ENCODE assay signal across 8 cellular contexts in the genomic region with DNA sequence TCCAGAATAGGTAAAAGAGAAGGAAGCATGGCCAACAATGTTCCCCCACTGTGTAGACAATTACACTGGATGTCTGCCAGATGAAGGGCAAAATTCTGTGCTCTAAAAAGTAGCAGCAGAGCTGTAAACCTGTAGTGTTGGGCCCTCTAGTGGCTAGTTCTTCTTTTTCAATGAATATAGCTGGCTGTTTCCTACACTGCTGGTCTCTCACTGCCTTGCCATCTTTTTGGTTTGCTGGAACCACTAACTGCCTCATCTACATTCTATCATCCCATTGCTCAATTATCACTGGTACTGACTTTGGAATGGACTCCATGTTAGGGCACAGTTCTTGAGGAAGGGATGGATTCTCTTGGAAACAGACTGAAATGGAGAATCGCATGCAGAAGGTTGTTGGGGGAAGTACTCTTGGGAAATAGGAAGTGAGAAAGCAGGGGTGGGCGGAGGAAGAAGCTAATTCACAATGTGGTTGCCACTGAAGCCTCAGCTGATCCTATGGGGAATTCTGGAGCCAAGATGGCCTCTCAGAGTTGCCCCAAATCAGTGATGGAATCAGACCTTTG. TPM values are rescaled to one million over a fixed set of nuclear protein-coding genes. Genes with fewer than 3 reads are reported as not detected.
DNase-seq lines count a peak whose midpoint lies in the region; ATAC-seq and TF ChIP-seq lines count a peak whose summit lies in the region.

No MANE protein-coding gene starts in this region.

- H3K27ac Mint-ChIP-seq in naive thymus-derived CD8-positive, alpha-beta T cell: no peak overlapping the region

- no peak overlapping the region for H3K4me3 ChIP-seq in epithelial cell of proximal tubule (ENCODE audit: low read depth, low read length)
- no peak overlapping the region for H3K4me3 ChIP-seq in vagina

- H3K9me3 ChIP-seq in vagina: no peaks in the 10 kb centered on the region

- H3K36me3 Mint-ChIP-seq in naive thymus-derived CD8-positive, alpha-beta T cell: no peaks in the 10 kb centered on the region

- TF ChIP-seq POLR2A in vagina (IDR thresholded peaks at IDR 0.05): no peak

- H3K9me3 Mint-ChIP-seq in naive thymus-derived CD8-positive, alpha-beta T cell: no peaks in the 10 kb centered on the region

- no peaks in the 10 kb centered on the region for H3K36me3 ChIP-seq in vagina

- peak; percentile 93 to 98 for ATAC-seq in naive thymus-derived CD8-positive, alpha-beta T cell

- DNase-seq in GM10248 (ENCODE audit: extremely low spot score): peak; percentile 65
- DNase-seq in HPDE6-E6E7 (ENCODE audit: extremely low spot score): peak; percentile 28
- peak; percentile 97 for DNase-seq in NCI-H69 (lab: John Stamatoyannopoulos, UW)
- DNase-seq in activated CD4-positive, alpha-beta T cell treated with anti-CD3 and anti-CD28 coated beads, Interleukin-2, amount 50 U/mL, for 4 hours: peak; percentile 5 to 12
- DNase-seq in epithelial cell of proximal tubule (ENCODE audit: low read depth): no peak
- DNase-seq in naive thymus-derived CD8-positive, alpha-beta T cell: peak in 9 of 10 donors; percentile 15 to 74 (median 56)
- no peak for DNase-seq in vagina (ENCODE audit: extremely low spot score in 2 of 2)

- H3K4me3 Mint-ChIP-seq in naive thymus-derived CD8-positive, alpha-beta T cell: no peak overlapping the region

- intact Hi-C loops in vagina (cut with DNase I): loop anchor here (5.0 kb wide), 2 partner anchors 62 to 192 kb away; no protein-coding TSS in a partner anchor

- peaks cover 7 to 19% (median 11%) of the 10 kb centered on the region in 5 donors for H3K27me3 Mint-ChIP-seq in naive thymus-derived CD8-positive, alpha-beta T cell

- H3K27me3 ChIP-seq in vagina: no peaks in the 10 kb centered on the region

- peaks cover 4% of the 10 kb centered on the region for H3K4me1 ChIP-seq in vagina

- TF ChIP-seq CTCF in 22Rv1 (IDR thresholded peaks at IDR 0.05) (peak; percentile 83), GM10248 (IDR thresholded peaks at IDR 0.05; ENCODE audit: control extremely low read depth, extremely low read depth, low read depth, missing control alignments) (peak; percentile 59), epithelial cell of proximal tubule (conservative IDR thresholded peaks at IDR 0.05; ENCODE audit: low read depth, low read length) (peak; percentile 80), vagina (IDR thresholded peaks at IDR 0.05) (peak; percentile 76 to 84 (median 77))

- POLR2A ChIA-PET in GM10248 (lab: Yijun Ruan, JAX): no interaction called here
- POLR2A ChIA-PET in naive thymus-derived CD8-positive, alpha-beta T cell (lab: Charles Lee): interaction anchor here (0.7 to 1.6 kb wide), 2 partner anchors 44 to 60 kb away, joined by 5 read pairs; partner anchors contain the start of gene LIPT2

- H3K4me1 Mint-ChIP-seq in naive thymus-derived CD8-positive, alpha-beta T cell: peaks cover 2 to 6% (median 3%) of the 10 kb centered on the region in 4 donors

- H3K27ac ChIP-seq in 22Rv1 (no peak overlapping the region), vagina (no peak overlapping the region)

- CTCF ChIA-PET in GM10248 (lab: Yijun Ruan, JAX): interaction anchor here (0.6 to 8.5 kb wide), 41 partner anchors 9 to 691 kb away, joined by 3 to 192 read pairs (median 4); no protein-coding TSS in a partner anchor

RNA-seq across cellular contexts. Expression of gene KCNE3, which starts 17.9 kb away (rescaled TPM):
- 0.98 and 4.9 TPM in 2 replicates for total RNA-seq in epithelial cell of proximal tubule
- not detected for total RNA-seq in naive thymus-derived CD8-positive, alpha-beta T cell
- polyA plus RNA-seq in naive thymus-derived CD8-positive, alpha-beta T cell: not detected
- total RNA-seq in vagina: 5.2 TPM

RNA-seq across cellular contexts. Expression of gene LIPT2, which starts 44.1 kb away (rescaled TPM):
- total RNA-seq in epithelial cell of proximal tubule: 7.1 and 8.8 TPM in 2 replicates
- total RNA-seq in naive thymus-derived CD8-positive, alpha-beta T cell: 10 to 100 TPM; 13.4 to 13.9 TPM
- 10 to 100 TPM; 17.8 to 23.5 (median 19.7) TPM for polyA plus RNA-seq in naive thymus-derived CD8-positive, alpha-beta T cell
- 3.9 TPM for total RNA-seq in vagina

RNA-seq across cellular contexts. Expression of gene PGM2L1, which starts 51.2 kb away (rescaled TPM):
- 10.0 and 10.3 TPM in 2 replicates for total RNA-seq in epithelial cell of proximal tubule
- 10 to 100 TPM; 11.0 to 11.5 TPM for total RNA-seq in naive thymus-derived CD8-positive, alpha-beta T cell
- polyA plus RNA-seq in naive thymus-derived CD8-positive, alpha-beta T cell: 1 to 10 TPM; 2.8 to 2.9 (median 2.9) TPM
- 10.6 TPM for total RNA-seq in vagina

Comparison
In these comparisons a context has a peak if more than half of its experiments do, and no peak if none do; other contexts are left out.
1. DNase-seq: peak in GM10248 (single experiment), HPDE6-E6E7 (single experiment), NCI-H69 (single experiment), activated CD4-positive, alpha-beta T cell treated with anti-CD3 and anti-CD28 coated beads, Interleukin-2, amount 50 U/mL, for 4 hours (2 of 2) and naive thymus-derived CD8-positive, alpha-beta T cell (9 of 10); none in epithelial cell of proximal tubule (single experiment) and vagina (0 of 2).
2. Peak in every context shown above with its lines, with median percentiles within 50 percentile points of each other: CTCF ChIP-seq.